ENCODE assay signal across 1 cellular context in the genomic region with DNA sequence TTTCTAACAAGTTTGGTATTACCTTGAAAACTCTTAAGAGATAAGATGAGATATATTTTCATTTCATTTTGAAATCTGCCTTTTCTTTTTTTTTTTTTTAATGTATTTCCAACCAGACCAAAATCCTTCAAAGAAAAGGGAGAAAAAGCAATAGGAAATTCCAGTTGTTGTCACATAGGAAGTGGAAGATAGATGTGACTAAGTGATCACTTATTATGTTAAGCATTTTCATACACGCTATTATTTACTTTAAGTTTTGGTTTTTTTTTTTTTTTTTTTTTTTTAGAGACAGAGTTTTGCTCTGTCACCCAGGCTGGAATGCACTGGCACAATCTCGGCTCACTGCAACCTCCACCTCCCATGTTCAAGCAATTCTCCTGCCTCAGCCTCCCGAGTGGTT.
TF ChIP-seq lines count a peak whose summit lies in the region.

No MANE protein-coding gene starts in this region.

TF ChIP-seq in A549, 52 proteins besides CTCF, POLR2A, EP300 and RAD21:
- TF ChIP-seq, protein P1, sequence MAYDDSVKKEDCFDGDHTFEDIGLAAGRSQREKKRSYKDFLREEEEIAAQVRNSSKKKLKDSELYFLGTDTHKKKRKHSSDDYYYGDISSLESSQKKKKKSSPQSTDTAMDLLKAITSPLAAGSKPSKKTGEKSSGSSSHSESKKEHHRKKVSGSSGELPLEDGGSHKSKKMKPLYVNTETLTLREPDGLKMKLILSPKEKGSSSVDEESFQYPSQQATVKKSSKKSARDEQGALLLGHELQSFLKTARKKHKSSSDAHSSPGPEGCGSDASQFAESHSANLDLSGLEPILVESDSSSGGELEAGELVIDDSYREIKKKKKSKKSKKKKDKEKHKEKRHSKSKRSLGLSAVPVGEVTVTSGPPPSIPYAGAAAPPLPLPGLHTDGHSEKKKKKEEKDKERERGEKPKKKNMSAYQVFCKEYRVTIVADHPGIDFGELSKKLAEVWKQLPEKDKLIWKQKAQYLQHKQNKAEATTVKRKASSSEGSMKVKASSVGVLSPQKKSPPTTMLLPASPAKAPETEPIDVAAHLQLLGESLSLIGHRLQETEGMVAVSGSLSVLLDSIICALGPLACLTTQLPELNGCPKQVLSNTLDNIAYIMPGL (CRISPR knock-in tag; IDR thresholded peaks at IDR 0.05; ENCODE audit: borderline replicate concordance), result no peak
- TF ChIP-seq HOXB5 (CRISPR knock-in tag; IDR thresholded peaks at IDR 0.05) (no peak), NFE2L2 (conservative IDR thresholded peaks at IDR 0.05; ENCODE audit: low read length) (no peak), ZNF302 (CRISPR knock-in tag; IDR thresholded peaks at IDR 0.05) (no peak), ATOH8 (CRISPR knock-in tag; IDR thresholded peaks at IDR 0.05; ENCODE audit: low read depth) (no peak), MYC (IDR thresholded peaks at IDR 0.05; ENCODE audit: borderline replicate concordance, low read length) (no peak), TP53 (CRISPR knock-in tag; IDR thresholded peaks at IDR 0.05) (no peak), BHLHE40 (IDR thresholded peaks at IDR 0.05; ENCODE audit: low read depth, low read length) (no peak), ZC3H11A (IDR thresholded peaks at IDR 0.05) (no peak), EHF (CRISPR knock-in tag; IDR thresholded peaks at IDR 0.05) (no peak), JUN (IDR thresholded peaks at IDR 0.05) (no peak), KDM5A (IDR thresholded peaks at IDR 0.05) (no peak), RFX5 (IDR thresholded peaks at IDR 0.05) (no peak), FOSB (CRISPR knock-in tag; IDR thresholded peaks at IDR 0.05) (no peak), SREBF2 (IDR thresholded peaks at IDR 0.05) (no peak), CEBPB (IDR thresholded peaks at IDR 0.05) (no peak), BCL3 (IDR thresholded peaks at IDR 0.05) (no peak), KDM1A (IDR thresholded peaks at IDR 0.05; ENCODE audit: low read depth) (no peak)
- TF ChIP-seq, protein P2, sequence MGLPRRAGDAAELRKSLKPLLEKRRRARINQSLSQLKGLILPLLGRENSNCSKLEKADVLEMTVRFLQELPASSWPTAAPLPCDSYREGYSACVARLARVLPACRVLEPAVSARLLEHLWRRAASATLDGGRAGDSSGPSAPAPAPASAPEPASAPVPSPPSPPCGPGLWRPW (IDR thresholded peaks at IDR 0.05), result no peak
- TF ChIP-seq, protein P3, sequence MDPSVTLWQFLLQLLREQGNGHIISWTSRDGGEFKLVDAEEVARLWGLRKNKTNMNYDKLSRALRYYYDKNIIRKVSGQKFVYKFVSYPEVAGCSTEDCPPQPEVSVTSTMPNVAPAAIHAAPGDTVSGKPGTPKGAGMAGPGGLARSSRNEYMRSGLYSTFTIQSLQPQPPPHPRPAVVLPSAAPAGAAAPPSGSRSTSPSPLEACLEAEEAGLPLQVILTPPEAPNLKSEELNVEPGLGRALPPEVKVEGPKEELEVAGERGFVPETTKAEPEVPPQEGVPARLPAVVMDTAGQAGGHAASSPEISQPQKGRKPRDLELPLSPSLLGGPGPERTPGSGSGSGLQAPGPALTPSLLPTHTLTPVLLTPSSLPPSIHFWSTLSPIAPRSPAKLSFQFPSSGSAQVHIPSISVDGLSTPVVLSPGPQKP (IDR thresholded peaks at IDR 0.05; ENCODE audit: low read depth, low read length), result no peak
TF ChIP-seq in A549: peak in this region for 0.
